ENCODE assay signal across 6 cellular contexts in the genomic region with DNA sequence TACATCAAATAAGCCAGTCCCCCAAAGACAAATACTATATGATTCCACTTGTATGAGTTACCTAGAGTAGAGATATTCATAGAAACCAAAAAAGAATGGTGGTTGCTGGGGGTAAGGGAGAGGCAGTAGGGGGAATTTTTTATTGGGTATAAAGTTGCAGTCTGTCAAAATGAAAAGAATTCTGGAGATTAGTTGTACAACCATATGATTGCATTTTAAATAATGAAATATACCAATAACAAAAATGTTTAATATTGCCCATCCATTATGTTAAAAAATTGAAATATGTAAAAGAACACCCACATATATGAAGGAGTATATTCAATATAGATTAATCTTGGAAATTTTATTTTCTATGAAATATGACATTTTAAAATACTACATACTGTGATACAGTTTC.
"Had no signal": no experiment of that assay in that cellular context is flagged by ENCODE, and none has a peak within 500 bp of the region (broad histone marks: within the 10 kb centered on the region; RNA-seq: fewer than 3 reads in every experiment).

No MANE protein-coding gene starts in this region.

- H3K27me3 Mint-ChIP-seq: IgD-negative memory B cell had no signal

- H3K4me3 Mint-ChIP-seq: IgD-negative memory B cell had no signal

- FAIRE-seq: HTR-8/SVneo, K562 had no signal

- H3K4me1 Mint-ChIP-seq: IgD-negative memory B cell had no signal

- DNase-seq: IMR-90, KBM-7 had no signal

- H3K27ac Mint-ChIP-seq: IgD-negative memory B cell had no signal

- H3K36me3 Mint-ChIP-seq: IgD-negative memory B cell had no signal

- ATAC-seq: K562 had no signal

- H3K4me3 ChIP-seq: K562 had no signal

- H3K27ac ChIP-seq: HL-60 had no signal
